1 cellular context compared by ENCODE assay signal in genomic region chr10:131127122-131127589, GRCh38.
TF ChIP-seq lines count a peak whose summit lies in the region.

No MANE protein-coding gene starts in this region.

TF ChIP-seq in GM23338, 12 proteins besides CTCF, POLR2A, EP300 and RAD21 (continued from another document):
- TF ChIP-seq, protein P1, sequence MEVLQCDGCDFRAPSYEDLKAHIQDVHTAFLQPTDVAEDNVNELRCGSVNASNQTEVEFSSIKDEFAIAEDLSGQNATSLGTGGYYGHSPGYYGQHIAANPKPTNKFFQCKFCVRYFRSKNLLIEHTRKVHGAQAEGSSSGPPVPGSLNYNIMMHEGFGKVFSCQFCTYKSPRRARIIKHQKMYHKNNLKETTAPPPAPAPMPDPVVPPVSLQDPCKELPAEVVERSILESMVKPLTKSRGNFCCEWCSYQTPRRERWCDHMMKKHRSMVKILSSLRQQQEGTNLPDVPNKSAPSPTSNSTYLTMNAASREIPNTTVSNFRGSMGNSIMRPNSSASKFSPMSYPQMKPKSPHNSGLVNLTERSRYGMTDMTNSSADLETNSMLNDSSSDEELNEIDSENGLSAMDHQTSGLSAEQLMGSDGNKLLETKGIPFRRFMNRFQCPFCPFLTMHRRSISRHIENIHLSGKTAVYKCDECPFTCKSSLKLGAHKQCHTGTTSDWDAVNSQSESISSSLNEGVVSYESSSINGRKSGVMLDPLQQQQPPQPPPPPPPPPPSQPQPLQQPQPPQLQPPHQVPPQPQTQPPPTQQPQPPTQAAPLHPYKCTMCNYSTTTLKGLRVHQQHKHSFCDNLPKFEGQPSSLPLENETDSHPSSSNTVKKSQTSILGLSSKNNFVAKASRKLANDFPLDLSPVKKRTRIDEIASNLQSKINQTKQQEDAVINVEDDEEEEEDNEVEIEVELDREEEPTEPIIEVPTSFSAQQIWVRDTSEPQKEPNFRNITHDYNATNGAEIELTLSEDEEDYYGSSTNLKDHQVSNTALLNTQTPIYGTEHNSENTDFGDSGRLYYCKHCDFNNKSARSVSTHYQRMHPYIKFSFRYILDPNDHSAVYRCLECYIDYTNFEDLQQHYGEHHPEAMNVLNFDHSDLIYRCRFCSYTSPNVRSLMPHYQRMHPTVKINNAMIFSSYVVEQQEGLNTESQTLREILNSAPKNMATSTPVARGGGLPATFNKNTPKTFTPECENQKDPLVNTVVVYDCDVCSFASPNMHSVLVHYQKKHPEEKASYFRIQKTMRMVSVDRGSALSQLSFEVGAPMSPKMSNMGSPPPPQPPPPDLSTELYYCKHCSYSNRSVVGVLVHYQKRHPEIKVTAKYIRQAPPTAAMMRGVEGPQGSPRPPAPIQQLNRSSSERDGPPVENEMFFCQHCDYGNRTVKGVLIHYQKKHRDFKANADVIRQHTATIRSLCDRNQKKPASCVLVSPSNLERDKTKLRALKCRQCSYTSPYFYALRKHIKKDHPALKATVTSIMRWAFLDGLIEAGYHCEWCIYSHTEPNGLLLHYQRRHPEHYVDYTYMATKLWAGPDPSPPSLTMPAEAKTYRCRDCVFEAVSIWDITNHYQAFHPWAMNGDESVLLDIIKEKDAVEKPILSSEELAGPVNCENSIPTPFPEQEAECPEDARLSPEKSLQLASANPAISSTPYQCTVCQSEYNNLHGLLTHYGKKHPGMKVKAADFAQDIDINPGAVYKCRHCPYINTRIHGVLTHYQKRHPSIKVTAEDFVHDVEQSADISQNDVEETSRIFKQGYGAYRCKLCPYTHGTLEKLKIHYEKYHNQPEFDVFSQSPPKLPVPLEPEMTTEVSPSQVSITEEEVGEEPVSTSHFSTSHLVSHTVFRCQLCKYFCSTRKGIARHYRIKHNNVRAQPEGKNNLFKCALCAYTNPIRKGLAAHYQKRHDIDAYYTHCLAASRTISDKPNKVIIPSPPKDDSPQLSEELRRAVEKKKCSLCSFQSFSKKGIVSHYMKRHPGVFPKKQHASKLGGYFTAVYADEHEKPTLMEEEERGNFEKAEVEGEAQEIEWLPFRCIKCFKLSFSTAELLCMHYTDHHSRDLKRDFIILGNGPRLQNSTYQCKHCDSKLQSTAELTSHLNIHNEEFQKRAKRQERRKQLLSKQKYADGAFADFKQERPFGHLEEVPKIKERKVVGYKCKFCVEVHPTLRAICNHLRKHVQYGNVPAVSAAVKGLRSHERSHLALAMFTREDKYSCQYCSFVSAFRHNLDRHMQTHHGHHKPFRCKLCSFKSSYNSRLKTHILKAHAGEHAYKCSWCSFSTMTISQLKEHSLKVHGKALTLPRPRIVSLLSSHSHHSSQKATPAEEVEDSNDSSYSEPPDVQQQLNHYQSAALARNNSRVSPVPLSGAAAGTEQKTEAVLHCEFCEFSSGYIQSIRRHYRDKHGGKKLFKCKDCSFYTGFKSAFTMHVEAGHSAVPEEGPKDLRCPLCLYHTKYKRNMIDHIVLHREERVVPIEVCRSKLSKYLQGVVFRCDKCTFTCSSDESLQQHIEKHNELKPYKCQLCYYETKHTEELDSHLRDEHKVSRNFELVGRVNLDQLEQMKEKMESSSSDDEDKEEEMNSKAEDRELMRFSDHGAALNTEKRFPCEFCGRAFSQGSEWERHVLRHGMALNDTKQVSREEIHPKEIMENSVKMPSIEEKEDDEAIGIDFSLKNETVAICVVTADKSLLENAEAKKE (CRISPR knock-in tag; IDR thresholded peaks at IDR 0.05), result no peak
- TF ChIP-seq REST (IDR thresholded peaks at IDR 0.05; ENCODE audit: unreplicated experiment) (no peak), ZNF331 (CRISPR knock-in tag; IDR thresholded peaks at IDR 0.05; ENCODE audit: low read depth) (no peak), EZH2 (IDR thresholded peaks at IDR 0.05; ENCODE audit: low read depth, unreplicated experiment) (no peak), CREB1 (CRISPR knock-in tag; IDR thresholded peaks at IDR 0.05; ENCODE audit: low read depth) (no peak), JUNB (IDR thresholded peaks at IDR 0.05; ENCODE audit: unreplicated experiment) (no peak), NANOG (IDR thresholded peaks at IDR 0.05; ENCODE audit: borderline replicate concordance) (no peak), STAT1 (IDR thresholded peaks at IDR 0.05; ENCODE audit: unreplicated experiment) (no peak), EZH2phosphoT487 (IDR thresholded peaks at IDR 0.05; ENCODE audit: unreplicated experiment) (no peak)
- TF ChIP-seq, protein P2, sequence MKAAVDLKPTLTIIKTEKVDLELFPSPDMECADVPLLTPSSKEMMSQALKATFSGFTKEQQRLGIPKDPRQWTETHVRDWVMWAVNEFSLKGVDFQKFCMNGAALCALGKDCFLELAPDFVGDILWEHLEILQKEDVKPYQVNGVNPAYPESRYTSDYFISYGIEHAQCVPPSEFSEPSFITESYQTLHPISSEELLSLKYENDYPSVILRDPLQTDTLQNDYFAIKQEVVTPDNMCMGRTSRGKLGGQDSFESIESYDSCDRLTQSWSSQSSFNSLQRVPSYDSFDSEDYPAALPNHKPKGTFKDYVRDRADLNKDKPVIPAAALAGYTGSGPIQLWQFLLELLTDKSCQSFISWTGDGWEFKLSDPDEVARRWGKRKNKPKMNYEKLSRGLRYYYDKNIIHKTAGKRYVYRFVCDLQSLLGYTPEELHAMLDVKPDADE (IDR thresholded peaks at IDR 0.05), result no peak
TF ChIP-seq in GM23338: peak in this region for 0.
